Comparison of ENCODE assay signal across 12 cellular contexts in the genomic region with DNA sequence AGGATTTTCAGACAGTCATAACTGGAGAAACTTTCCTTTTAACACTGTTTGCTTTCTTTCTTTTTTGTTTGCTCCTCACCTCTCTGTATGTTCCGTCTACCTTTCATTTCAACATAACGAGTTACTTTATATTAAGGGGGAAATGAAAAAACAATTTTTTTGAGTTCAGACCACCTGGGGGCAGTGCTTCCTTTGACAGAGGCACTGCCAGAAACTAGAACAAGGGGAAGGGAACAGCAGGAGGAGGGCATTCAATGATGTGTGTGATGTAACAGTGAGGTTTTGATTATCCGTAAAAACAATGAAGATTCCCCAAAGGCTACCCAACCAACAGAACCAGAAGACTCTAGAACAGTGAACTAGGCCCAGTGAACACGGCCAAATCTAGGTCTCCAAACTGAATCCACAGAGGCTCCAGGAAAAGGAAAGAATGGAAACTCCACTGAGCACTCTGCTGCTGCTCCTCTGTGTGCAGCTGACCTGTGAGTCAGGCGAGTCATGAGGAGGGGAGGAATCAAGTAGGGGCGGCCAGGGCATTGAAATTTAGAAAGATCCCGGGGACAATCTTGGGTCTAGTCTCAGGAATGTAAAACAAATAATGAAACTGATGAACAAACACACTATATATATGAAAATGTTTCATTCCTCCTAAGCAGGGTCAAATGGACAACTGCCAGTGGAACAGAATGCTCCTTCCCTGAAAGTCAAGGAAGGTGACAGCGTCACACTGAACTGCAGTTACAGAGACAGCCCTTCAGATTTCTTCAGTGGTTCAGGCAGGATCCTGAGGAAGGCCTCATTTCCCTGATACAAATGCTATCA.
DNase-seq lines count a peak whose midpoint lies in the region; ATAC-seq, FAIRE-seq and TF ChIP-seq lines count a peak whose summit lies in the region.
"Had no signal": no experiment of that assay in that cellular context is flagged by ENCODE, and none has a peak within 500 bp of the region (broad histone marks: within the 10 kb centered on the region; RNA-seq: fewer than 3 reads in every experiment).

No MANE protein-coding gene starts in this region.

- H3K79me2 ChIP-seq in keratinocyte (ENCODE audit: control insufficient read depth, insufficient read depth, low read length) = no peaks in the 10 kb centered on the region

- H3K27me3 ChIP-seq in AG04450 (ENCODE audit: control insufficient read depth, insufficient read depth, low read length) (no peaks in the 10 kb centered on the region), H7 (ENCODE audit: control insufficient read depth, insufficient read depth, low read length) (no peaks in the 10 kb centered on the region), keratinocyte (ENCODE audit: control insufficient read depth, extremely low read depth, insufficient read depth, low read length) (no peaks in the 10 kb centered on the region)

- H3K4me2 ChIP-seq in keratinocyte (ENCODE audit: control insufficient read depth, extremely low read depth, insufficient read depth, low read depth, low read length) = peak overlapping the region; percentile 7

- H2AFZ ChIP-seq in keratinocyte (ENCODE audit: control insufficient read depth, low read length) = peak overlapping the region; percentile 45

- H3K9me1 ChIP-seq in keratinocyte (ENCODE audit: control insufficient read depth, extremely low read depth, insufficient read depth, low read length) = peaks cover 2% of the 10 kb centered on the region

- no peak for ATAC-seq in GM18505 (IDR thresholded peaks at IDR 0.05; ENCODE audit: unreplicated experiment)
- ATAC-seq in omental fat pad (ENCODE audit: low FRiP score) = no peak
- ATAC-seq in GM19455 (IDR thresholded peaks at IDR 0.05; ENCODE audit: unreplicated experiment) = no peak

- TF ChIP-seq POLR2A in GM18505 (IDR thresholded peaks at IDR 0.05; ENCODE audit: borderline replicate concordance, extremely low read depth, insufficient read depth, insufficient read length) = no peak

- peaks cover 41% of the 10 kb centered on the region for H3K4me1 ChIP-seq in keratinocyte (ENCODE audit: control insufficient read depth, extremely low read depth, insufficient read depth, low read length)

- H4K20me1 ChIP-seq in keratinocyte (ENCODE audit: control insufficient read depth, extremely low read depth, insufficient read depth, low read length) = no peaks in the 10 kb centered on the region

- H3K4me3 ChIP-seq in AG04450 (ENCODE audit: low read depth, low read length) = no peak overlapping the region
- no peak overlapping the region for H3K4me3 ChIP-seq in H7 (ENCODE audit: insufficient read depth, low read depth, low read length)
- no peak overlapping the region for H3K4me3 ChIP-seq in keratinocyte (ENCODE audit: control insufficient read depth in 2 of 3, extremely low read depth in 1 of 3, insufficient read depth in 2 of 3, low read depth in 1 of 3, low read length in 3 of 3)

- DNase-seq in AG04450 (ENCODE audit: low read depth, low spot score) (no peak), H7 (peak; percentile 15), keratinocyte (ENCODE audit: low read depth, low spot score) (no peak), AML-193 (lab: John Stamatoyannopoulos, UW) (no peak), omental fat pad (ENCODE audit: low spot score) (no peak)
- DNase-seq: activated effector memory CD4-positive, alpha-beta T cell treated with Interleukin-2 at 50 U/mL for 16 hours; EL; erythroblast; NCI-H146 had no signal

- FAIRE-seq in keratinocyte (lab: Jason Lieb, UNC) = no peak

- H3K27ac ChIP-seq in AG04450 (ENCODE audit: low read depth, low read length) (peak overlapping the region; percentile 59), VCaP (no peak overlapping the region), keratinocyte (ENCODE audit: control insufficient read depth, insufficient read depth, low read length) (peak overlapping the region; percentile 42)

- POLR2A ChIA-PET in AG04450 (lab: Yijun Ruan, JAX) = no interaction called here

- dilution Hi-C loops in keratinocyte (cut with MboI; ENCODE audit: extremely low pct_ligation_motif_present, low sequenced_read_pairs) = no loop called here

- no peak overlapping the region for H3K9ac ChIP-seq in keratinocyte (ENCODE audit: control insufficient read depth, extremely low read depth, insufficient read depth, low read length)

- CTCF ChIA-PET in AG04450 (lab: Charles Lee) = interaction anchor here (0.9 to 3.2 kb wide), 9 partner anchors 10 to 110 kb away, joined by 3 to 25 read pairs (median 4); no protein-coding TSS in a partner anchor

- no peaks in the 10 kb centered on the region for H3K36me3 ChIP-seq in H7 (replicated peaks; ENCODE audit: control insufficient read depth, insufficient read depth, low read length)
- no peaks in the 10 kb centered on the region for H3K36me3 ChIP-seq in keratinocyte (ENCODE audit: control insufficient read depth in 2 of 2, extremely low read depth in 1 of 2, insufficient read depth in 2 of 2, low read length in 2 of 2)

- no peaks in the 10 kb centered on the region for H3K9me3 ChIP-seq in AG04450 (ENCODE audit: control insufficient read depth, insufficient read depth, low read length)
- no peaks in the 10 kb centered on the region for H3K9me3 ChIP-seq in keratinocyte (ENCODE audit: control insufficient read depth, low read depth, low read length)

- TF ChIP-seq CTCF in AG04450 (IDR thresholded peaks at IDR 0.05; ENCODE audit: low read depth, low read length) (peak; percentile 51), VCaP (conservative IDR thresholded peaks at IDR 0.05) (peak; percentile 45), keratinocyte (optimal IDR thresholded peaks at IDR 0.05 in 1 of 3, IDR thresholded peaks at IDR 0.05 in 1 of 3, conservative IDR thresholded peaks at IDR 0.05 in 1 of 3; ENCODE audit: extremely low read depth in 1 of 3, insufficient read depth in 2 of 3, low read length in 3 of 3) (peak in 1 of 3 experiments; percentile 15), omental fat pad (IDR thresholded peaks at IDR 0.05) (no peak)

Comparison
In these comparisons a context has a peak if more than half of its experiments do, and no peak if none do; other contexts are left out.
1. CTCF ChIP-seq: peak in AG04450 (single experiment) and VCaP (single experiment); none in omental fat pad (0 of 3).